In genomic region chr5:147453901-147454814, GRCh38 we compare ENCODE assay signal across 8 cellular contexts.
DNase-seq lines count a peak whose midpoint lies in the region; ATAC-seq lines count a peak whose summit lies in the region.

No MANE protein-coding gene starts in this region.

- H3K27me3 ChIP-seq in BLaER1 treated with 17β-estradiol and CSF1 and Interleukin-3, amounts not matched to agents 10 nM and 100 nM, result peaks cover 35 to 48% (median 39%) of the 10 kb centered on the region in 11 experiments

- no peaks in the 10 kb centered on the region; a peak in 1 of 22 replicates for H3K9me3 ChIP-seq in BLaER1 treated with 17β-estradiol and CSF1 and Interleukin-3, amounts not matched to agents 10 nM and 100 nM (replicated peaks in 1 of 11)

- no peak overlapping the region for H3K27ac Mint-ChIP-seq in memory B cell

- H3K27me3 Mint-ChIP-seq in memory B cell, result peaks cover 22% of the 10 kb centered on the region

- peak overlapping the region; percentile 92 to 100 (median 99) for H3K4me2 ChIP-seq in BLaER1 treated with 17β-estradiol and CSF1 and Interleukin-3, amounts not matched to agents 10 nM and 100 nM

- peak overlapping the region; percentile 53 to 78 (median 72) for H3K4me3 ChIP-seq in BLaER1 treated with 17β-estradiol and CSF1 and Interleukin-3, amounts not matched to agents 10 nM and 100 nM

- peaks cover 0 to 3% (median 0%) of the 10 kb centered on the region in 11 experiments; a peak in 1 of 22 replicates for H4K20me1 ChIP-seq in BLaER1 treated with 17β-estradiol and CSF1 and Interleukin-3, amounts not matched to agents 10 nM and 100 nM

- no peaks in the 10 kb centered on the region for H3K36me3 ChIP-seq in BLaER1 treated with 17β-estradiol and CSF1 and Interleukin-3, amounts not matched to agents 10 nM and 100 nM

- H3K4me3 Mint-ChIP-seq in memory B cell, result peak overlapping the region; percentile 81

- H3K9me3 Mint-ChIP-seq in memory B cell, result no peaks in the 10 kb centered on the region

- ATAC-seq in GM19372 (IDR thresholded peaks at IDR 0.05; ENCODE audit: low read depth, unreplicated experiment) (peak; percentile 63), HG03469 (IDR thresholded peaks at IDR 0.05; ENCODE audit: unreplicated experiment) (peak; percentile 74), memory B cell (ENCODE audit: low read depth) (peak; percentile 58)

- H3K9ac ChIP-seq in BLaER1 treated with 17β-estradiol and CSF1 and Interleukin-3, amounts not matched to agents 10 nM and 100 nM, result peak overlapping the region; percentile 50 to 80 (median 74); a peak in 21 of 22 replicates

- peaks cover 24 to 34% (median 27%) of the 10 kb centered on the region in 10 experiments for H3K4me1 ChIP-seq in BLaER1 treated with 17β-estradiol and CSF1 and Interleukin-3, amounts not matched to agents 10 nM and 100 nM

- no peaks in the 10 kb centered on the region for H3K4me1 Mint-ChIP-seq in memory B cell

- DNase-seq in NCI-H526 treated with DMSO at 0.1 percent for 48 hours (lab: John Stamatoyannopoulos, UW) (peak; percentile 83), memory B cell (ENCODE audit: low spot score in 2 of 2) (peak; percentile 31 to 55)
- peak; percentile 87 for DNase-seq in activated CD8-positive, alpha-beta memory T cell treated with anti-CD3 and anti-CD28 coated beads for 24 hours
- peak; percentile 25 for DNase-seq in effector CD8-positive, alpha-beta T cell (lab: John Stamatoyannopoulos, UW)
- peak; percentile 36 to 49 (median 43) for DNase-seq in stimulated activated CD4-positive, alpha-beta T cell treated with anti-CD3 and anti-CD28 coated beads, TNF-alpha, amount 100 ng/mL, for 4 hours (ENCODE audit: low read depth in 3 of 3)

- no peaks in the 10 kb centered on the region for H3K36me3 Mint-ChIP-seq in memory B cell

- peak overlapping the region in 10 of 11 experiments; percentile 11 to 64 (median 50); a peak in 13 of 22 replicates for H3K27ac ChIP-seq in BLaER1 treated with 17β-estradiol and CSF1 and Interleukin-3, amounts not matched to agents 10 nM and 100 nM

Comparison
In these comparisons a context has a peak if more than half of its experiments do, and no peak if none do; other contexts are left out.
1. Peak in every context shown above with its lines: DNase-seq, ATAC-seq, H3K4me3 ChIP-seq and H3K27ac ChIP-seq.
2. DNase-seq: peak in every context shown above with its lines; median percentile 87 in activated CD8-positive, alpha-beta memory T cell treated with anti-CD3 and anti-CD28 coated beads for 24 hours; 83 in NCI-H526 treated with DMSO at 0.1 percent for 48 hours; 43 in memory B cell; 43 in stimulated activated CD4-positive, alpha-beta T cell treated with anti-CD3 and anti-CD28 coated beads, TNF-alpha, amount 100 ng/mL, for 4 hours; 25 in effector CD8-positive, alpha-beta T cell.